8 cellular contexts compared by ENCODE assay signal in the genomic region with DNA sequence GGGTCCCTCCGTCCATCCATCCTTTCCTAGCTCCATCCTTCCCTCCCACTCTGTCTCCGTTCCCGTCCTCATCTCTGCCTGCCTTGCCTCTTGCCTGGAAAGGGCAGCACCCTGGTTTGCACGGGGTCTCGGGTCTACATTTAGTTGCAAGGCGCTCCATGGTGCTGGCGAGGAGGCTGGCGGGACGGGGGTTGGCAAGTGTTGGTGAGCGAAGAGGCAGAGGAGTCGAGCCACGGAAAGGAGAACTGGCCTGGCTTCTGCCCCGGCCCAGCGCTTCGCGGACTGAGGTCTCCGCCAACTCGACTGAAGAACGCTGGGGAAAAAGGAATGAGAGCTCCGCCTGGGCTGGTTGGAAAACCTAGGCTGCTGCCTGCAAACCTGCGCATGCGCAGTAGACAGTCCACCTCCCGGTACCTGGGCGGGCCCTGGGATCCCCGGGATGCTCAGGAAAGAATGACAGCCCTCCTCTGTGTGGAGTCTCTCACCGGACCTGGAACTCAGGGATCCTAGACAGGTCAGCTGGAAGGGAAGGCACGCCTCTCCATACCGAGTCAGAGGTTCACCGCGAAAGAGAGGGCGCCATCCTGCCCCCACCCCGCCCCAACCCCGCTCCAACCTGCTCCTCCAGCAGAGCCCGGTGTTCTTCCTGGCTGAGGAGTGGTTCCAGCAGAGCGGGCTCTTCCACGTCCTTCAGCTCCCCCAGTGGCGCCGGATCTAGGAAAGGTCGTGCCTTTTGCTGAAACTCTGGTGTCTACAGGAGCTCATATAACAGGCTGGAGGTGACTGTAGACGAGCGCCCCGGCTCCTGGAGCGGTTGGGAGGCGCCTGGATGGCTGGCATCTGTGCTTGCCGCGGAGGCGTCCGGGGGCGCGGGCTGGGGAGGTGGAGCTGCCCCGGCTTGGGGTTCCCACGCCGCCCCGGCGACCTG. TPM values are rescaled to one million over a fixed set of nuclear protein-coding genes. Genes with fewer than 3 reads are reported as not detected.
A peak's percentile ranks its signal among the peaks of the same experiment; 100 is the strongest.
DNase-seq lines count a peak whose midpoint lies in the region; ATAC-seq and TF ChIP-seq lines count a peak whose summit lies in the region.

No MANE protein-coding gene starts in this region.

- TF ChIP-seq CTCF in CD8-positive, alpha-beta T cell (IDR thresholded peaks at IDR 0.05), result no peak

- H3K4me3 ChIP-seq in CD8-positive, alpha-beta T cell (ENCODE audit: low read depth, low read length), result no peak overlapping the region
- H3K4me3 ChIP-seq in muscle layer of colon (ENCODE audit: low read depth in 1 of 2, low read length in 2 of 2), result peak overlapping the region; percentile 14 to 27

- peak in 1 of 7 experiments; percentile 25 for DNase-seq in CD8-positive, alpha-beta T cell
- DNase-seq in SK-N-DZ (ENCODE audit: low spot score), result peak; percentile 81
- no peak for DNase-seq in effector memory CD8-positive, alpha-beta T cell
- DNase-seq in MV-4-11 (lab: John Stamatoyannopoulos, UW), result no peak

- CTCF ChIA-PET in CD8-positive, alpha-beta T cell (lab: Charles Lee), result no interaction called here

- no peak overlapping the region for H3K27ac ChIP-seq in CD8-positive, alpha-beta T cell (ENCODE audit: low read depth, low read length)
- H3K27ac ChIP-seq in muscle layer of colon (ENCODE audit: low read depth, low read length), result no peak overlapping the region

- peak overlapping the region; percentile 73 for H3K4me3 Mint-ChIP-seq in CD8-positive, alpha-beta T cell
- H3K4me3 Mint-ChIP-seq in effector memory CD8-positive, alpha-beta T cell, result peak overlapping the region; percentile 49 to 63

- no peaks in the 10 kb centered on the region for H3K36me3 Mint-ChIP-seq in CD8-positive, alpha-beta T cell
- peaks cover 8% of the 10 kb centered on the region for H3K36me3 Mint-ChIP-seq in effector memory CD8-positive, alpha-beta T cell (ENCODE audit: insufficient read depth)

- peaks cover 36% of the 10 kb centered on the region for H3K4me1 Mint-ChIP-seq in CD8-positive, alpha-beta T cell (ENCODE audit: low read depth)
- peaks cover 22 to 29% of the 10 kb centered on the region in 2 donors for H3K4me1 Mint-ChIP-seq in effector memory CD8-positive, alpha-beta T cell (ENCODE audit: low read depth in 2 of 2)

- intact Hi-C loops in CD8-positive, alpha-beta T cell (cut with DNase I, micrococcal nuclease), result no loop called here

- H3K27me3 Mint-ChIP-seq in CD8-positive, alpha-beta T cell (ENCODE audit: low read depth), result peaks cover 42% of the 10 kb centered on the region
- peaks cover 48 to 54% of the 10 kb centered on the region in 2 donors for H3K27me3 Mint-ChIP-seq in effector memory CD8-positive, alpha-beta T cell

- H3K9me3 Mint-ChIP-seq in CD8-positive, alpha-beta T cell, result no peaks in the 10 kb centered on the region
- H3K9me3 Mint-ChIP-seq in effector memory CD8-positive, alpha-beta T cell, result no peaks in the 10 kb centered on the region

- no peaks in the 10 kb centered on the region for H3K9me3 ChIP-seq in CD8-positive, alpha-beta T cell (ENCODE audit: low read length)
- no peaks in the 10 kb centered on the region for H3K9me3 ChIP-seq in muscle layer of colon (ENCODE audit: low read length)

- H3K27me3 ChIP-seq in CD8-positive, alpha-beta T cell (ENCODE audit: insufficient read depth, low read length), result peaks cover 7% of the 10 kb centered on the region
- H3K27me3 ChIP-seq in muscle layer of colon (ENCODE audit: control insufficient read depth in 1 of 2, insufficient read depth in 2 of 2, low read length in 2 of 2), result peaks cover 17 to 60% of the 10 kb centered on the region in 2 donors

- H3K9ac ChIP-seq in muscle layer of colon (ENCODE audit: low read length), result no peak overlapping the region

- peaks cover 11% of the 10 kb centered on the region for H3K4me1 ChIP-seq in CD8-positive, alpha-beta T cell (ENCODE audit: insufficient read depth, low read length)
- peaks cover 4% of the 10 kb centered on the region for H3K4me1 ChIP-seq in muscle layer of colon (ENCODE audit: insufficient read depth, low read length)

- H3K36me3 ChIP-seq in CD8-positive, alpha-beta T cell (ENCODE audit: insufficient read depth, low read length), result no peaks in the 10 kb centered on the region
- H3K36me3 ChIP-seq in muscle layer of colon (ENCODE audit: insufficient read depth, low read length), result no peaks in the 10 kb centered on the region

- POLR2A ChIA-PET in CD8-positive, alpha-beta T cell (lab: Charles Lee), result no interaction called here

- no peak for ATAC-seq in CD8-positive, alpha-beta T cell
- peak; percentile 21 for ATAC-seq in effector memory CD8-positive, alpha-beta T cell (replicated peaks)
- ATAC-seq in HG03378 (IDR thresholded peaks at IDR 0.05; ENCODE audit: unreplicated experiment), result no peak
- ATAC-seq in HG02763 (IDR thresholded peaks at IDR 0.05; ENCODE audit: unreplicated experiment), result no peak
- no peak for ATAC-seq in HG02938 (IDR thresholded peaks at IDR 0.05; ENCODE audit: unreplicated experiment)

- no peak overlapping the region for H3K27ac Mint-ChIP-seq in CD8-positive, alpha-beta T cell
- H3K27ac Mint-ChIP-seq in effector memory CD8-positive, alpha-beta T cell, result peak overlapping the region in 1 of 2 donors; percentile 26

RNA-seq across cellular contexts. Expression of a gene that starts 6.0 kb away (rescaled TPM):
- total RNA-seq in CD8-positive, alpha-beta T cell, result not detected
- not detected in 2 replicates for polyA plus RNA-seq in SK-N-DZ (2014; cell fraction: cytosol; rRNA removed)
- polyA plus RNA-seq in SK-N-DZ (2014; cell fraction: nucleus; rRNA removed), result not detected in 2 replicates

RNA-seq across cellular contexts. Expression of a gene that starts 43.2 kb away (rescaled TPM):
- not detected for total RNA-seq in CD8-positive, alpha-beta T cell
- polyA plus RNA-seq in SK-N-DZ (2014; cell fraction: cytosol; rRNA removed), result not detected in 2 replicates
- not detected in 2 replicates for polyA plus RNA-seq in SK-N-DZ (2014; cell fraction: nucleus; rRNA removed)
